In the genomic region with DNA sequence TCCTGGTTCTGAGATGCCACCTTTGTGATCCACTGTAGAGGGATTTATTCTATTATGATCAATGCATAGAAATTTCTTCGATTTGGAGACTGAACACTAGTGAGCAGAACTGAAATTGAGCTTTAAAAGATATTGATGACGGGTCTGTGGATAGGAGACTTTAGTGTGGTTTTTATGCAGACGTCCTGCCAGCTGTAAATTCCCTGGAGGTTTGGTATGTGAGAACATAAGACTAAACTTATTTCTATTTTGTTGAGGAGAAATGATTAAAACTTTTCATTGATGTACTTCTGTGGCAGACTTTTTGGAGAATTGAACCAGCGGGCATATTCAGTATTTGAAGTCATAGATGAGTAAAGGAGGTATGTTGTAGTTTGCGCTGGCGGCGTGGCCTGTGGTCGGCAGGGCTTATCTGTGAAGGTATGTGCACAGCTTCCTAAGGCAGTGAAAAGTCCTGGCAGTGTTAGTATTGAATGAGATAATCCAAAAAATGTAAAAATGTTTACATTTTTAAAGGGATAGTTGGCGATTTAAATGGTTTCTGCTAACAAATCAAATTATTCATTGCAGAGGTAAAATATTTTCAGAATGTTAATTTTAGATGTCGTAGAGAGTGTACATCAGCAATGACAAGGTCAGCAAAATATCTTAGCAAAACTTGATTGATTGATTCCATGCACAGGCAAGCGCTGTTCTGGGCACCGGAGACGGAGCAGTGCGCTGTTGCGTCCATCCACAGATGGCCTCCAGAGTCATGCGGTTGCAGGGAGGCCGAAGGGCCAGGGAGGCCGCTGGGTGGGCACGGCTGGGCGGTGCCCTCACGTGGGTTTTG, we compare ENCODE assay signal across 12 cellular contexts. TPM values are rescaled to one million over a fixed set of nuclear protein-coding genes. Genes with fewer than 3 reads are reported as not detected.
A peak's percentile ranks its signal among the peaks of the same experiment; 100 is the strongest.
DNase-seq lines count a peak whose midpoint lies in the region; ATAC-seq and TF ChIP-seq lines count a peak whose summit lies in the region.
"Had no signal": no experiment of that assay in that cellular context is flagged by ENCODE, and none has a peak within 500 bp of the region (broad histone marks: within the 10 kb centered on the region; RNA-seq: fewer than 3 reads in every experiment).

No MANE protein-coding gene starts in this region.

- DNase-seq in stimulated activated naive CD8-positive, alpha-beta T cell treated with anti-CD3 and anti-CD28 coated beads, Interleukin-15, amount 100 ng/mL, for 72 hours, result no peak
- DNase-seq in stimulated activated naive CD8-positive, alpha-beta T cell treated with anti-CD3 and anti-CD28 coated beads, Interleukin-15, Interleukin-2, amounts not matched to agents 100 U/mL and 50 U/mL, for 24 hours, result no peak
- DNase-seq in brain microvascular endothelial cell (peak; percentile 78), mesenchymal stem cell (peak; percentile 50), GDM1 (lab: John Stamatoyannopoulos, UW) (no peak), OCI-LY7 (ENCODE audit: low spot score) (no peak), NCI-H1930 (lab: John Stamatoyannopoulos, UW) (no peak)
- DNase-seq: DMS153; NCI-H526; stimulated activated CD4-positive, alpha-beta T cell treated with anti-CD3 and anti-CD28 coated beads, Interleukin-2, amount 100 ng/mL, for 48 hours; WERI-Rb-1 had no signal

- H3K4ac ChIP-seq in mesenchymal stem cell (ENCODE audit: low read depth in 1 of 2, low read length in 2 of 2), result peak overlapping the region; percentile 86 to 92

- CTCF ChIA-PET in OCI-LY7 (lab: Charles Lee; ENCODE audit: unreplicated experiment), result no interaction called here

- no peak overlapping the region for H4K91ac ChIP-seq in mesenchymal stem cell (ENCODE audit: low read length)

- H2AFZ ChIP-seq in mesenchymal stem cell (ENCODE audit: low read depth, low read length) (no peak overlapping the region), OCI-LY7 (ENCODE audit: low read length) (no peak overlapping the region)

- peaks cover 12% of the 10 kb centered on the region; the same call in 1 of the 2 replicates for H4K20me1 ChIP-seq in OCI-LY7 (ENCODE audit: insufficient read depth, low read length)

- H3K4me1 ChIP-seq in mesenchymal stem cell (ENCODE audit: control insufficient read depth, insufficient read depth, low read depth, low read length), result peaks cover 35% of the 10 kb centered on the region
- peaks cover 55% of the 10 kb centered on the region for H3K4me1 ChIP-seq in OCI-LY7 (ENCODE audit: insufficient read depth, low read length, poor library complexity, severe bottlenecking)

- H2BK15ac ChIP-seq in mesenchymal stem cell (ENCODE audit: low read depth, poor library complexity, severe bottlenecking), result no peak overlapping the region

- H2BK120ac ChIP-seq in mesenchymal stem cell (ENCODE audit: low read depth, low read length), result no peak overlapping the region

- H4K8ac ChIP-seq in mesenchymal stem cell (ENCODE audit: low read length), result peak overlapping the region; percentile 90

- POLR2A ChIA-PET in OCI-LY7 (lab: Charles Lee), result interaction anchor here (2.0 kb wide), 1 partner anchor 11 kb away, joined by 7 read pairs; no protein-coding TSS in a partner anchor

- intact Hi-C loops in OCI-LY7 (cut with micrococcal nuclease; ENCODE audit: unreplicated experiment), result loop anchor here (10.0 kb wide), 1 partner anchor 549 kb away; no protein-coding TSS in a partner anchor

- no peaks in the 10 kb centered on the region for H3K9me3 ChIP-seq in mesenchymal stem cell (ENCODE audit: control insufficient read depth, low read length)
- no peaks in the 10 kb centered on the region for H3K9me3 ChIP-seq in OCI-LY7 (ENCODE audit: low read length)

- H3K4me3 ChIP-seq in brain microvascular endothelial cell (ENCODE audit: low read depth, low read length) (peak overlapping the region; percentile 33), mesenchymal stem cell (ENCODE audit: insufficient read depth in 1 of 2, low read depth in 1 of 2, low read length in 2 of 2) (peak overlapping the region in 1 of 2 experiments; percentile 68), OCI-LY7 (ENCODE audit: low read depth, low read length, poor library complexity, severe bottlenecking) (no peak overlapping the region)

- H3K27me3 ChIP-seq in brain microvascular endothelial cell (replicated peaks) (no peaks in the 10 kb centered on the region), mesenchymal stem cell (ENCODE audit: control insufficient read depth in 1 of 2, insufficient read depth in 1 of 2, low read length in 2 of 2) (no peaks in the 10 kb centered on the region)

- no TSS peak for BruUV-seq in OCI-LY7 (replicated peaks; lab: Mats Ljungman, UMichigan)

- ATAC-seq in stimulated activated naive CD8-positive, alpha-beta T cell treated with anti-CD3 and anti-CD28 coated beads, Interleukin-15, amount 100 ng/mL, for 72 hours, result no peak
- no peak for ATAC-seq in stimulated activated naive CD8-positive, alpha-beta T cell treated with anti-CD3 and anti-CD28 coated beads, Interleukin-15, Interleukin-2, amounts not matched to agents 100 U/mL and 50 U/mL, for 24 hours
- ATAC-seq in GM18909 (IDR thresholded peaks at IDR 0.05; ENCODE audit: poor library complexity, unreplicated experiment), result no peak

- no peak overlapping the region for H3K4me3 Mint-ChIP-seq in stimulated activated naive CD8-positive, alpha-beta T cell treated with anti-CD3 and anti-CD28 coated beads, Interleukin-15, amount 100 ng/mL, for 72 hours

- H3K9me3 Mint-ChIP-seq in stimulated activated naive CD8-positive, alpha-beta T cell treated with anti-CD3 and anti-CD28 coated beads, Interleukin-15, amount 100 ng/mL, for 72 hours, result no peaks in the 10 kb centered on the region

- peaks cover 18% of the 10 kb centered on the region for H3K79me1 ChIP-seq in mesenchymal stem cell (replicated peaks; ENCODE audit: low read length, poor library complexity, severe bottlenecking)

- TF ChIP-seq CTCF in brain microvascular endothelial cell (IDR thresholded peaks at IDR 0.05; ENCODE audit: low read depth, low read length, missing control alignments) (no peak), OCI-LY7 (conservative IDR thresholded peaks at IDR 0.05; ENCODE audit: low read length) (no peak)

- H2BK5ac ChIP-seq in mesenchymal stem cell (ENCODE audit: low read depth, low read length, poor library complexity, severe bottlenecking), result no peak overlapping the region

- peak overlapping the region in 1 of 2 experiments; percentile 76 for H3K14ac ChIP-seq in mesenchymal stem cell (ENCODE audit: low read length in 2 of 2)

- peaks cover 84% of the 10 kb centered on the region for H3K79me2 ChIP-seq in OCI-LY7 (ENCODE audit: insufficient read depth, low read depth, low read length)

- H3K18ac ChIP-seq in mesenchymal stem cell (ENCODE audit: low read depth in 1 of 2, low read length in 2 of 2), result peak overlapping the region; percentile 50 to 74

- H3K4me1 Mint-ChIP-seq in stimulated activated naive CD8-positive, alpha-beta T cell treated with anti-CD3 and anti-CD28 coated beads, Interleukin-15, amount 100 ng/mL, for 72 hours, result peaks cover 92% of the 10 kb centered on the region

- H3K9me2 ChIP-seq in OCI-LY7 (ENCODE audit: insufficient read depth, low read length), result no peaks in the 10 kb centered on the region

- H3K4me2 ChIP-seq in mesenchymal stem cell (ENCODE audit: low read length, poor library complexity, severe bottlenecking) (peak overlapping the region; percentile 60), OCI-LY7 (ENCODE audit: low read length) (no peak overlapping the region)

- H3K23ac ChIP-seq in mesenchymal stem cell (ENCODE audit: low read length in 2 of 2), result no peak overlapping the region

- no peak overlapping the region for H2AK5ac ChIP-seq in mesenchymal stem cell (ENCODE audit: low read length, severe bottlenecking)

- no peaks in the 10 kb centered on the region for H3K27me3 Mint-ChIP-seq in stimulated activated naive CD8-positive, alpha-beta T cell treated with anti-CD3 and anti-CD28 coated beads, Interleukin-15, amount 100 ng/mL, for 72 hours

- in situ Hi-C loops in brain microvascular endothelial cell (cut with HindIII; ENCODE audit: low pct_ligation_motif_present, low sequenced_read_pairs), result loop anchor here (25.0 kb wide), 1 partner anchor 96 kb away; a partner anchor contains a TSS

- H3K36me3 ChIP-seq in brain microvascular endothelial cell (replicated peaks), result peaks cover 12% of the 10 kb centered on the region
- H3K36me3 ChIP-seq in mesenchymal stem cell (ENCODE audit: control insufficient read depth in 1 of 2, insufficient read depth in 2 of 2, low read depth in 1 of 2, low read length in 2 of 2), result peaks cover 13 to 16% of the 10 kb centered on the region in 2 experiments
- H3K36me3 ChIP-seq in OCI-LY7 (ENCODE audit: insufficient read depth, low read length), result peaks cover 39% of the 10 kb centered on the region

- peak overlapping the region; percentile 85 for H3K9ac ChIP-seq in mesenchymal stem cell (ENCODE audit: low read length)

- 69% methylated on average over 21 of the region's 21 CpGs for WGBS in mesenchymal stem cell

- peak overlapping the region in 1 of 2 experiments; percentile 21 for H2BK12ac ChIP-seq in mesenchymal stem cell (ENCODE audit: low read length in 2 of 2)

- H3K27ac ChIP-seq in brain microvascular endothelial cell (peak overlapping the region; percentile 88), mesenchymal stem cell (ENCODE audit: low read length, poor library complexity, severe bottlenecking) (peak overlapping the region; percentile 91), OCI-LY7 (ENCODE audit: low read depth, low read length, poor library complexity, severe bottlenecking) (no peak overlapping the region)
- H3K27ac ChIP-seq: WERI-Rb-1 had no signal

- peak overlapping the region; percentile 42 to 58 for H3K27ac Mint-ChIP-seq in stimulated activated naive CD8-positive, alpha-beta T cell treated with anti-CD3 and anti-CD28 coated beads, Interleukin-15, amount 100 ng/mL, for 72 hours

RNA-seq across cellular contexts. Expression of a gene that starts 20.4 kb away (rescaled TPM):
- polyA plus RNA-seq in mesenchymal stem cell (2013, experiment 1 of 2), result 18.7 TPM
- polyA plus RNA-seq in mesenchymal stem cell (2013, experiment 2 of 2), result 19.1 TPM
- 39.0 and 41.1 TPM in 2 replicates for total RNA-seq in OCI-LY7 (2014; rRNA removed; shearing (Covaris generic))
- total RNA-seq in OCI-LY7 (2022), result 46.1 and 53.5 TPM in 2 replicates

Comparison
In these comparisons a context has a peak if more than half of its experiments do, and no peak if none do; other contexts are left out.
1. DNase-seq: peak in brain microvascular endothelial cell (single experiment) and mesenchymal stem cell (single experiment); none in stimulated activated naive CD8-positive, alpha-beta T cell treated with anti-CD3 and anti-CD28 coated beads, Interleukin-15, amount 100 ng/mL, for 72 hours (0 of 2), stimulated activated naive CD8-positive, alpha-beta T cell treated with anti-CD3 and anti-CD28 coated beads, Interleukin-15, Interleukin-2, amounts not matched to agents 100 U/mL and 50 U/mL, for 24 hours (single experiment), GDM1 (single experiment), OCI-LY7 (single experiment) and NCI-H1930 (0 of 2).